ENCODE assay signal across 12 cellular contexts in genomic region chr5:149450199-149450598, GRCh38.
DNase-seq lines count a peak whose midpoint lies in the region; ATAC-seq and TF ChIP-seq lines count a peak whose summit lies in the region.
"Had no signal": no experiment of that assay in that cellular context is flagged by ENCODE, and none has a peak within 500 bp of the region (broad histone marks: within the 10 kb centered on the region; RNA-seq: fewer than 3 reads in every experiment).

No MANE protein-coding gene starts in this region.

- no peak overlapping the region for H3K4me2 ChIP-seq in hepatocyte
- H3K4me2 ChIP-seq: BLaER1 had no signal

- H4K20me1 ChIP-seq in hepatocyte (ENCODE audit: insufficient read depth, poor library complexity, severe bottlenecking) = no peaks in the 10 kb centered on the region
- H4K20me1 ChIP-seq: BLaER1 had no signal

- no peaks in the 10 kb centered on the region for H3K79me2 ChIP-seq in hepatocyte

- WGBS in hepatocyte (ENCODE audit: low lambda C conversion rate, missing lambda C conversion rate) = 59% methylated on average over 3 of the region's 3 CpGs

- H3K9me3 ChIP-seq in hepatocyte (ENCODE audit: low read depth) (no peaks in the 10 kb centered on the region), gastrocnemius medialis (no peaks in the 10 kb centered on the region)
- H3K9me3 ChIP-seq: BLaER1 had no signal

- H3K9me2 ChIP-seq in hepatocyte (replicated peaks; ENCODE audit: insufficient read depth) = no peaks in the 10 kb centered on the region

- ATAC-seq in gastrocnemius medialis (peak; percentile 55 to 65), HG02623 (IDR thresholded peaks at IDR 0.05; ENCODE audit: unreplicated experiment) (no peak)

- H3K4me3 ChIP-seq in brain microvascular endothelial cell (ENCODE audit: low read depth, low read length) = no peak overlapping the region
- H3K4me3 ChIP-seq in hepatocyte = no peak overlapping the region
- H3K4me3 ChIP-seq in gastrocnemius medialis = peak overlapping the region in 1 of 4 donors; percentile 16
- H3K4me3 ChIP-seq: BLaER1 had no signal

- no peaks in the 10 kb centered on the region for H3K36me3 ChIP-seq in brain microvascular endothelial cell (replicated peaks)
- H3K36me3 ChIP-seq in hepatocyte (replicated peaks; ENCODE audit: insufficient read depth, low read depth) = no peaks in the 10 kb centered on the region
- no peaks in the 10 kb centered on the region for H3K36me3 ChIP-seq in gastrocnemius medialis
- H3K36me3 ChIP-seq: BLaER1 had no signal

- H3K27ac ChIP-seq in brain microvascular endothelial cell (peak overlapping the region; percentile 46), hepatocyte (peak overlapping the region; percentile 94), gastrocnemius medialis (peak overlapping the region; percentile 85 to 98 (median 96))
- H3K27ac ChIP-seq: BLaER1 had no signal

- H3K4me1 ChIP-seq in hepatocyte (ENCODE audit: insufficient read depth) (peaks cover 37% of the 10 kb centered on the region), gastrocnemius medialis (peaks cover 41 to 71% of the 10 kb centered on the region in 2 donors)

- intact Hi-C loops in gastrocnemius medialis (cut with DNase I; ENCODE audit: low total_unique reads) = loop anchor here (10.0 kb wide), 1 partner anchor 295 kb away; no protein-coding TSS in a partner anchor

- TF ChIP-seq POLR2A in gastrocnemius medialis (IDR thresholded peaks at IDR 0.05) = no peak
- no peak for TF ChIP-seq POLR2A in erythroblast (IDR thresholded peaks at IDR 0.05; ENCODE audit: low read length)

- in situ Hi-C loops in brain microvascular endothelial cell (cut with HindIII; ENCODE audit: low pct_ligation_motif_present, low sequenced_read_pairs) (no loop called here), gastrocnemius medialis (cut with MboI; ENCODE audit: low sequenced_read_pairs in 4 of 4) (no loop called here), G401 (cut with HindIII; ENCODE audit: low sequenced_read_pairs) (no loop called here)

- DNase-seq in EH (ENCODE audit: low read depth) (peak; percentile 90), brain microvascular endothelial cell (peak; percentile 54), hepatocyte (ENCODE audit: low spot score) (no peak), gastrocnemius medialis (peak; percentile 71 to 80), NCI-H2227 (lab: John Stamatoyannopoulos, UW; ENCODE audit: unreplicated experiment) (no peak), G401 (ENCODE audit: low spot score) (no peak), erythroblast (lab: John Stamatoyannopoulos, UW) (no peak)
- DNase-seq: cerebellar nuclear complex; Karpas-422; stimulated activated CD8-positive, alpha-beta memory T cell treated with anti-CD3 and anti-CD28 coated beads, Interleukin-4, amount 100 ng/mL, for 48 hours had no signal

- no peak overlapping the region for H2AFZ ChIP-seq in hepatocyte

- H3K27me3 ChIP-seq in brain microvascular endothelial cell (replicated peaks) (no peaks in the 10 kb centered on the region), hepatocyte (no peaks in the 10 kb centered on the region), gastrocnemius medialis (no peaks in the 10 kb centered on the region)
- H3K27me3 ChIP-seq: BLaER1 had no signal

- TF ChIP-seq CTCF in brain microvascular endothelial cell (IDR thresholded peaks at IDR 0.05; ENCODE audit: low read depth, low read length, missing control alignments) (no peak), hepatocyte (IDR thresholded peaks at IDR 0.05; ENCODE audit: poor library complexity) (no peak), gastrocnemius medialis (IDR thresholded peaks at IDR 0.05 in 4 of 5, conservative IDR thresholded peaks at IDR 0.05 in 1 of 5) (peak in 1 of 5 experiments; percentile 5)

Comparison
In these comparisons a context has a peak if more than half of its experiments do, and no peak if none do; other contexts are left out.
1. DNase-seq: peak in EH (single experiment), brain microvascular endothelial cell (single experiment) and gastrocnemius medialis (2 of 2); none in hepatocyte (single experiment), NCI-H2227 (single experiment), G401 (single experiment) and erythroblast (0 of 2).
2. Peak in every context shown above with its lines, with median percentiles within 50 percentile points of each other: H3K27ac ChIP-seq.